1 cellular context compared by ENCODE assay signal in the genomic region with DNA sequence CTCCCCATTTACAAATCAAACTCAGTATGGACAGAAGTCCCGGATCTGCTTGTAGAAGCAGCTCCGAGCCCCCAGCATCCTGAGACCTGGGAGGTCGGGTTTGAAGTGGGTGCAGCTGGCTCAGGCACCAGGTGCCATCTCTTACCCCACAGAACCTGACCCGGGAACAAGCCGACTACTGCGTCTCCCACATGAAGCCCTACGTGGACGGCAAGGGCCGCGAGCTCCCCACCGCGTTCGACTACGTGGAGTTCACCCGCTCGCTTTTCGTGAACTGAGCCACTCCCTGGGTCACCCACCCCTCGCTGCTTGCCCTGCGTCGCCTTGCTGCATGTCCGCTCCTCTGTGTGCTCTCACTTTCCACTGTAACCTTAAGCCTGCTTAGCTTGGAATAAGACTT.
A peak's percentile ranks its signal among the peaks of the same experiment; 100 is the strongest.
TF ChIP-seq lines count a peak whose summit lies in the region.

No MANE protein-coding gene starts in this region.

TF ChIP-seq in K562, 482 proteins besides CTCF, POLR2A, EP300 and RAD21:
- no peak for TF ChIP-seq RFX5 (IDR thresholded peaks at IDR 0.05; ENCODE audit: low read depth, low read length)
- TF ChIP-seq NFRKB (IDR thresholded peaks at IDR 0.05; ENCODE audit: low read depth), result no peak
- TF ChIP-seq POLR2G (IDR thresholded peaks at IDR 0.05; ENCODE audit: low read depth, low read length), result 0 out of 2 replicates have a peak, but pooled peaks have one; percentile 34
- TF ChIP-seq, protein P1, sequence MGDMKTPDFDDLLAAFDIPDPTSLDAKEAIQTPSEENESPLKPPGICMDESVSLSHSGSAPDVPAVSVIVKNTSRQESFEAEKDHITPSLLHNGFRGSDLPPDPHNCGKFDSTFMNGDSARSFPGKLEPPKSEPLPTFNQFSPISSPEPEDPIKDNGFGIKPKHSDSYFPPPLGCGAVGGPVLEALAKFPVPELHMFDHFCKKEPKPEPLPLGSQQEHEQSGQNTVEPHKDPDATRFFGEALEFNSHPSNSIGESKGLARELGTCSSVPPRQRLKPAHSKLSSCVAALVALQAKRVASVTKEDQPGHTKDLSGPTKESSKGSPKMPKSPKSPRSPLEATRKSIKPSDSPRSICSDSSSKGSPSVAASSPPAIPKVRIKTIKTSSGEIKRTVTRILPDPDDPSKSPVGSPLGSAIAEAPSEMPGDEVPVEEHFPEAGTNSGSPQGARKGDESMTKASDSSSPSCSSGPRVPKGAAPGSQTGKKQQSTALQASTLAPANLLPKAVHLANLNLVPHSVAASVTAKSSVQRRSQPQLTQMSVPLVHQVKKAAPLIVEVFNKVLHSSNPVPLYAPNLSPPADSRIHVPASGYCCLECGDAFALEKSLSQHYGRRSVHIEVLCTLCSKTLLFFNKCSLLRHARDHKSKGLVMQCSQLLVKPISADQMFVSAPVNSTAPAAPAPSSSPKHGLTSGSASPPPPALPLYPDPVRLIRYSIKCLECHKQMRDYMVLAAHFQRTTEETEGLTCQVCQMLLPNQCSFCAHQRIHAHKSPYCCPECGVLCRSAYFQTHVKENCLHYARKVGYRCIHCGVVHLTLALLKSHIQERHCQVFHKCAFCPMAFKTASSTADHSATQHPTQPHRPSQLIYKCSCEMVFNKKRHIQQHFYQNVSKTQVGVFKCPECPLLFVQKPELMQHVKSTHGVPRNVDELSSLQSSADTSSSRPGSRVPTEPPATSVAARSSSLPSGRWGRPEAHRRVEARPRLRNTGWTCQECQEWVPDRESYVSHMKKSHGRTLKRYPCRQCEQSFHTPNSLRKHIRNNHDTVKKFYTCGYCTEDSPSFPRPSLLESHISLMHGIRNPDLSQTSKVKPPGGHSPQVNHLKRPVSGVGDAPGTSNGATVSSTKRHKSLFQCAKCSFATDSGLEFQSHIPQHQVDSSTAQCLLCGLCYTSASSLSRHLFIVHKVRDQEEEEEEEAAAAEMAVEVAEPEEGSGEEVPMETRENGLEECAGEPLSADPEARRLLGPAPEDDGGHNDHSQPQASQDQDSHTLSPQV (IDR thresholded peaks at IDR 0.05), result no peak
TF ChIP-seq in K562: peak in this region for 1.
